Comparison of ENCODE assay signal across 8 cellular contexts in genomic region chr9:35748858-35749514, GRCh38. TPM values are rescaled to one million over a fixed set of nuclear protein-coding genes. Genes with fewer than 3 reads are reported as not detected.
A peak's percentile ranks its signal among the peaks of the same experiment; 100 is the strongest.
DNase-seq lines count a peak whose midpoint lies in the region; ATAC-seq and TF ChIP-seq lines count a peak whose summit lies in the region.

Gene GBA2, minus strand, starts transcription at chr9:35749228. Its CDS starts 524 bp downstream, at chr9:35748704.
A gene with protein sequence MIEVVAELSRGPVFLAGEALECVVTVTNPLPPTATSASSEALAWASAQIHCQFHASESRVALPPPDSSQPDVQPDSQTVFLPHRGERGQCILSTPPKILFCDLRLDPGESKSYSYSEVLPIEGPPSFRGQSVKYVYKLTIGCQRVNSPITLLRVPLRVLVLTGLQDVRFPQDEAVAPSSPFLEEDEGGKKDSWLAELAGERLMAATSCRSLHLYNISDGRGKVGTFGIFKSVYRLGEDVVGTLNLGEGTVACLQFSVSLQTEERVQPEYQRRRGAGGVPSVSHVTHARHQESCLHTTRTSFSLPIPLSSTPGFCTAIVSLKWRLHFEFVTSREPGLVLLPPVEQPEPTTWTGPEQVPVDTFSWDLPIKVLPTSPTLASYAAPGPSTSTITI (plus strand): TSS chr9:35749287. CDS start chr9:35749756, 469 bp downstream.

- DNase-seq in DMS153 treated with DMSO at 0.1 percent for 48 hours (lab: John Stamatoyannopoulos, UW; ENCODE audit: unreplicated experiment) = peak; percentile 22
- peak; percentile 82 for DNase-seq in HuH-7 (ENCODE audit: low spot score)
- peak; percentile 85 for DNase-seq in RPMI8226
- DNase-seq in activated gamma-delta T cell (lab: John Stamatoyannopoulos, UW) = peak; percentile 61
- peak; percentile 67 for DNase-seq in fibroblast of pulmonary artery (ENCODE audit: low read depth)
- DNase-seq in naive thymus-derived CD8-positive, alpha-beta T cell = peak; percentile 24 to 74 (median 56)

- no peak for TF ChIP-seq CTCF in fibroblast of pulmonary artery (IDR thresholded peaks at IDR 0.05; ENCODE audit: low read length, missing control alignments)

- peak within 1 kb of the TSS; percentile 94 for H3K4me3 ChIP-seq in fibroblast of pulmonary artery (replicated peaks; ENCODE audit: low read depth, low read length)

- no peaks in the 10 kb centered on the region for H3K9me3 Mint-ChIP-seq in naive thymus-derived CD8-positive, alpha-beta T cell

- H3K27me3 Mint-ChIP-seq in naive thymus-derived CD8-positive, alpha-beta T cell = no peaks in the 10 kb centered on the region

- peak within 1 kb of the TSS; percentile 90 to 97 (median 96) for H3K27ac Mint-ChIP-seq in naive thymus-derived CD8-positive, alpha-beta T cell

- ATAC-seq in GM21526 (IDR thresholded peaks at IDR 0.05; ENCODE audit: low FRiP score, unreplicated experiment) = peak; percentile 62
- peak; percentile 79 to 84 for ATAC-seq in naive thymus-derived CD8-positive, alpha-beta T cell

- peaks cover 36 to 55% (median 49%) of the 10 kb centered on the region in 4 donors for H3K4me1 Mint-ChIP-seq in naive thymus-derived CD8-positive, alpha-beta T cell

- peaks cover 0 to 43% (median 10%) of the 10 kb centered on the region in 3 donors for H3K36me3 Mint-ChIP-seq in naive thymus-derived CD8-positive, alpha-beta T cell

- H3K27ac ChIP-seq in temporal lobe (ENCODE audit: low read depth, low read length) = peak within 1 kb of the TSS; percentile 81

- POLR2A ChIA-PET in naive thymus-derived CD8-positive, alpha-beta T cell (lab: Charles Lee) = interaction anchor here (0.5 to 4.8 kb wide), 21 partner anchors 8 to 677 kb away, joined by 3 to 68 read pairs (median 4); partner anchors contain the start of genes CCDC107, CD72, CREB3 and RMRP

- H3K4me3 Mint-ChIP-seq in naive thymus-derived CD8-positive, alpha-beta T cell = peak within 1 kb of the TSS; percentile 90 to 99 (median 96)

RNA-seq across cellular contexts. Expression of gene GBA2, which starts in this region (rescaled TPM):
- 10 to 100 TPM; 56.7 to 65.4 TPM for total RNA-seq in naive thymus-derived CD8-positive, alpha-beta T cell
- polyA plus RNA-seq in naive thymus-derived CD8-positive, alpha-beta T cell = 10 to 100 TPM; 14.8 to 28.3 (median 22.0) TPM
- total RNA-seq in temporal lobe = 47.9 TPM

RNA-seq across cellular contexts. Expression of the second gene that starts in this region (rescaled TPM):
- total RNA-seq in naive thymus-derived CD8-positive, alpha-beta T cell = 10 to 100 TPM; 30.7 to 31.7 TPM
- 1 to 10 TPM; 6.8 to 9.6 (median 8.1) TPM for polyA plus RNA-seq in naive thymus-derived CD8-positive, alpha-beta T cell
- total RNA-seq in temporal lobe = 11.3 TPM

Comparison
In these comparisons a context has a peak if more than half of its experiments do, and no peak if none do; other contexts are left out.
1. Peak in every context shown above with its lines: DNase-seq, ATAC-seq, H3K4me3 ChIP-seq and H3K27ac ChIP-seq.
2. DNase-seq: peak in every context shown above with its lines; median percentile 85 in RPMI8226; 82 in HuH-7; 67 in fibroblast of pulmonary artery; 61 in activated gamma-delta T cell; 56 in naive thymus-derived CD8-positive, alpha-beta T cell; 22 in DMS153 treated with DMSO at 0.1 percent for 48 hours.